In genomic region chr13:46165485-46166220, GRCh38 we compare ENCODE assay signal across 11 cellular contexts. TPM values are rescaled to one million over a fixed set of nuclear protein-coding genes. Genes with fewer than 3 reads are reported as not detected.
DNase-seq lines count a peak whose midpoint lies in the region; ATAC-seq and TF ChIP-seq lines count a peak whose summit lies in the region.
"Had no signal": no experiment of that assay in that cellular context is flagged by ENCODE, and none has a peak within 500 bp of the region (broad histone marks: within the 10 kb centered on the region; RNA-seq: fewer than 3 reads in every experiment).

No MANE protein-coding gene starts in this region.

- ATAC-seq in GM18861 (IDR thresholded peaks at IDR 0.05; ENCODE audit: unreplicated experiment) (peak; percentile 49), HG02678 (IDR thresholded peaks at IDR 0.05; ENCODE audit: unreplicated experiment) (peak; percentile 50), natural killer cell (peak; percentile 40 to 58 (median 56)), aorta (ENCODE audit: low FRiP score) (no peak)
- ATAC-seq: body of pancreas had no signal

- no peaks in the 10 kb centered on the region for H3K36me3 Mint-ChIP-seq in natural killer cell

- TF ChIP-seq CTCF in natural killer cell (IDR thresholded peaks at IDR 0.05) (no peak), Peyer's patch (IDR thresholded peaks at IDR 0.05) (no peak)

- no peak overlapping the region for H3K4me3 ChIP-seq in SK-N-MC
- H3K4me3 ChIP-seq in aorta (ENCODE audit: low read length in 2 of 2): no peak overlapping the region
- H3K4me3 ChIP-seq in Peyer's patch: no peak overlapping the region
- H3K4me3 ChIP-seq: body of pancreas had no signal

- WGBS in aorta, 2 donors: 44 to 45% methylated on average over 5 of the region's 5 CpGs

- peak overlapping the region; percentile 80 for H3K4me3 Mint-ChIP-seq in natural killer cell

- H3K27me3 ChIP-seq in aorta (ENCODE audit: control insufficient read depth in 1 of 2, insufficient read depth in 2 of 2, low read length in 1 of 2) (peaks cover 0 to 1% of the 10 kb centered on the region in 2 donors), Peyer's patch (no peaks in the 10 kb centered on the region)
- H3K27me3 ChIP-seq: body of pancreas had no signal

- H3K27ac Mint-ChIP-seq in natural killer cell: peak overlapping the region; percentile 84 to 96

- no peaks in the 10 kb centered on the region for H3K27me3 Mint-ChIP-seq in natural killer cell (ENCODE audit: low read depth in 2 of 2)

- intact Hi-C loops in natural killer cell (cut with micrococcal nuclease): loop anchor here (1.0 to 5.0 kb wide), 2 partner anchors 38 to 131 kb away; no protein-coding TSS in a partner anchor
- intact Hi-C loops in aorta (cut with DNase I): loop anchor here in 1 of 2 donors (10.0 kb wide), 1 partner anchor 159 kb away; no protein-coding TSS in a partner anchor

- DNase-seq in SK-N-MC (ENCODE audit: low read depth, low spot score) (no peak), natural killer cell (peak; percentile 26), NCI-H524 (lab: John Stamatoyannopoulos, UW) (no peak), NCI-H1048 (lab: John Stamatoyannopoulos, UW) (no peak), aorta (no peak), Peyer's patch (no peak)
- DNase-seq: body of pancreas, IMR-90 had no signal

- H3K4me1 ChIP-seq in aorta (ENCODE audit: control insufficient read depth in 1 of 2, insufficient read depth in 2 of 2, low read length in 2 of 2) (no peaks in the 10 kb centered on the region), Peyer's patch (peaks cover 0 to 11% (median 4%) of the 10 kb centered on the region in 4 donors)
- H3K4me1 ChIP-seq: body of pancreas had no signal

- H3K9me3 Mint-ChIP-seq in natural killer cell: no peaks in the 10 kb centered on the region

- peaks cover 83 to 84% of the 10 kb centered on the region in 2 donors for H3K4me1 Mint-ChIP-seq in natural killer cell

- TF ChIP-seq POLR2A in Peyer's patch (IDR thresholded peaks at IDR 0.05): no peak

- H3K36me3 ChIP-seq in SK-N-MC (ENCODE audit: insufficient read depth, low read length) (no peaks in the 10 kb centered on the region), aorta (ENCODE audit: control insufficient read depth in 1 of 2, insufficient read depth in 2 of 2, low read length in 1 of 2) (no peaks in the 10 kb centered on the region), Peyer's patch (no peaks in the 10 kb centered on the region)

- H3K9me3 ChIP-seq in SK-N-MC (ENCODE audit: low read depth, low read length) (no peaks in the 10 kb centered on the region), aorta (ENCODE audit: control insufficient read depth, low read length) (no peaks in the 10 kb centered on the region), Peyer's patch (no peaks in the 10 kb centered on the region)
- H3K9me3 ChIP-seq: body of pancreas had no signal

- no peak overlapping the region for H3K9ac ChIP-seq in SK-N-MC (ENCODE audit: insufficient read length)

- H3K27ac ChIP-seq in SK-N-MC (peak overlapping the region; percentile 5; the same call in 1 of the 2 replicates), aorta (ENCODE audit: low read depth in 1 of 2, low read length in 2 of 2) (no peak overlapping the region), Peyer's patch (no peak overlapping the region)
- H3K27ac ChIP-seq: body of pancreas had no signal

RNA-seq across cellular contexts. Expression of gene LCP1, which starts 16.3 kb away (rescaled TPM):
- total RNA-seq in natural killer cell: 1,000 to 10,000 TPM; 1,088 to 1,116 (median 1,113) TPM
- 10 to 100 TPM; 74.7 to 76.5 TPM for total RNA-seq in aorta
- 10 to 100 TPM in 1 of 2 donors, 1 to 10 TPM in 1; 6.2 to 36.2 TPM for polyA plus RNA-seq in aorta
- 100 to 1,000 TPM in 1 of 4 donors, 10 to 100 TPM in 3; 11.1 to 167 (median 19.2) TPM for total RNA-seq in Peyer's patch
- total RNA-seq: IMR-90 had no signal
- polyA plus RNA-seq: IMR-90 had no signal

RNA-seq across cellular contexts. Expression of gene LRRC63, which starts 46.1 kb away (rescaled TPM):
- total RNA-seq in natural killer cell (under 1 TPM; 0.32 to 0.95 (median 0.40) TPM), aorta (under 1 TPM in 1 of 2 donors, not detected in 1; 0.99 TPM), Peyer's patch (under 1 TPM in 1 of 4 donors, not detected in 3; 0.40 TPM)
- under 1 TPM in 1 of 2 donors, not detected in 1; 0.15 TPM for polyA plus RNA-seq in aorta
- total RNA-seq: body of pancreas, IMR-90 had no signal
- polyA plus RNA-seq: IMR-90, urinary bladder had no signal

Comparison
In these comparisons a context has a peak if more than half of its experiments do, and no peak if none do; other contexts are left out.
1. RNA of gene LCP1, which starts 16.3 kb away (total RNA-seq): 1,088 to 1,116 TPM in natural killer cell; 74.7 to 76.5 TPM in aorta and 11.1 to 167 TPM in Peyer's patch; every median in the first group is over 4 times any median in the second.